ENCODE assay signal across 27 cellular contexts in genomic region chr16:71911121-71911520, GRCh38.
"Had no signal": no experiment of that assay in that cellular context is flagged by ENCODE, and none has a peak within 500 bp of the region (broad histone marks: within the 10 kb centered on the region; RNA-seq: fewer than 3 reads in every experiment).

No MANE protein-coding gene starts in this region.

- H3K27me3 Mint-ChIP-seq: activated CD4-positive, alpha-beta memory T cell treated with anti-CD3 and anti-CD28 coated beads, Interleukin-2, amount 10 ng/mL, durations not matched to agents 7 days and 5 days; activated CD4-positive, alpha-beta T cell treated with anti-CD3 and anti-CD28 coated beads, Interleukin-2, amount 10 ng/mL, durations not matched to agents 7 days and 5 days had no signal

- H3K4me1 ChIP-seq: foreskin keratinocyte had no signal

- H3K27me3 ChIP-seq: esophagus muscularis mucosa, foreskin keratinocyte, heart left ventricle, right atrium auricular region, tibial nerve had no signal

- H3K27ac Mint-ChIP-seq: activated CD4-positive, alpha-beta memory T cell treated with anti-CD3 and anti-CD28 coated beads, Interleukin-2, amount 10 ng/mL, durations not matched to agents 7 days and 5 days; activated CD4-positive, alpha-beta T cell treated with anti-CD3 and anti-CD28 coated beads, Interleukin-2, amount 10 ng/mL, durations not matched to agents 7 days and 5 days; nephron progenitor cell; T-helper 1 cell treated with Interleukin-12 subunit alpha and Interleukin-12 subunit beta and Interleukin-4 antibody, amounts not matched to agents 30 μg/mL and 1 μg/mL, for 36 hours had no signal

- H3K9me3 ChIP-seq: esophagus muscularis mucosa, right atrium auricular region, SK-N-SH had no signal

- H3K4me3 ChIP-seq: esophagus muscularis mucosa, heart left ventricle, left ventricle myocardium inferior, lung, right atrium auricular region, tibial nerve had no signal

- H3K9me3 Mint-ChIP-seq: activated CD4-positive, alpha-beta memory T cell treated with anti-CD3 and anti-CD28 coated beads, Interleukin-2, amount 10 ng/mL, durations not matched to agents 7 days and 5 days; activated CD4-positive, alpha-beta T cell treated with anti-CD3 and anti-CD28 coated beads, Interleukin-2, amount 10 ng/mL, durations not matched to agents 7 days and 5 days; activated T-cell treated with anti-CD3 and anti-CD28 coated beads, Interleukin-2, amount 50 U/mL, for 4 hours; T-helper 1 cell treated with Interleukin-12 subunit alpha and Interleukin-12 subunit beta and Interleukin-4 antibody, amounts not matched to agents 30 μg/mL and 1 μg/mL, for 36 hours had no signal

- ATAC-seq: activated T-cell treated with anti-CD3 and anti-CD28 coated beads, Interleukin-2, amount 50 U/mL, for 4 hours; foreskin keratinocyte; heart left ventricle had no signal

- H3K4me3 Mint-ChIP-seq: activated CD4-positive, alpha-beta memory T cell treated with anti-CD3 and anti-CD28 coated beads, Interleukin-2, amount 10 ng/mL, durations not matched to agents 7 days and 5 days; activated CD4-positive, alpha-beta T cell treated with anti-CD3 and anti-CD28 coated beads, Interleukin-2, amount 10 ng/mL, durations not matched to agents 7 days and 5 days; activated T-cell treated with anti-CD3 and anti-CD28 coated beads, Interleukin-2, amount 50 U/mL, for 4 hours; nephron progenitor cell; T-helper 1 cell treated with Interleukin-12 subunit alpha and Interleukin-12 subunit beta and Interleukin-4 antibody, amounts not matched to agents 30 μg/mL and 1 μg/mL, for 36 hours had no signal

- DNase-seq: activated CD4-positive, alpha-beta memory T cell treated with anti-CD3 and anti-CD28 coated beads, Interleukin-2, amount 10 ng/mL, durations not matched to agents 7 days and 5 days; activated CD4-positive, alpha-beta T cell treated with anti-CD3 and anti-CD28 coated beads for 1 hour; activated CD4-positive, alpha-beta T cell treated with anti-CD3 and anti-CD28 coated beads, Interleukin-2, amount 10 ng/mL, durations not matched to agents 7 days and 5 days; activated CD8-positive, alpha-beta memory T cell treated with anti-CD3 and anti-CD28 coated beads, Interleukin-2, amount 50 U/mL, for 48 hours; activated naive CD4-positive, alpha-beta T cell; activated T-cell treated with anti-CD3 and anti-CD28 coated beads, Interleukin-2, amount 50 U/mL, for 4 hours; amygdala; dermis blood vessel endothelial cell; effector CD4-positive, alpha-beta T cell; foreskin keratinocyte; heart left ventricle; hypothalamus; kidney glomerular epithelial cell; left ventricle myocardium inferior; mesendoderm; nephron progenitor cell; SK-N-SH; stimulated activated CD4-positive, alpha-beta T cell treated with anti-CD3 and anti-CD28 coated beads, Interleukin-15, amount 100 ng/mL, for 24 hours; stimulated activated naive CD4-positive, alpha-beta T cell; SW 1271; T1000 had no signal

- H3K27ac ChIP-seq: esophagus muscularis mucosa, foreskin keratinocyte, heart left ventricle, left ventricle myocardium inferior, parathyroid adenoma, right atrium auricular region, tibial nerve had no signal
